In the genomic region with DNA sequence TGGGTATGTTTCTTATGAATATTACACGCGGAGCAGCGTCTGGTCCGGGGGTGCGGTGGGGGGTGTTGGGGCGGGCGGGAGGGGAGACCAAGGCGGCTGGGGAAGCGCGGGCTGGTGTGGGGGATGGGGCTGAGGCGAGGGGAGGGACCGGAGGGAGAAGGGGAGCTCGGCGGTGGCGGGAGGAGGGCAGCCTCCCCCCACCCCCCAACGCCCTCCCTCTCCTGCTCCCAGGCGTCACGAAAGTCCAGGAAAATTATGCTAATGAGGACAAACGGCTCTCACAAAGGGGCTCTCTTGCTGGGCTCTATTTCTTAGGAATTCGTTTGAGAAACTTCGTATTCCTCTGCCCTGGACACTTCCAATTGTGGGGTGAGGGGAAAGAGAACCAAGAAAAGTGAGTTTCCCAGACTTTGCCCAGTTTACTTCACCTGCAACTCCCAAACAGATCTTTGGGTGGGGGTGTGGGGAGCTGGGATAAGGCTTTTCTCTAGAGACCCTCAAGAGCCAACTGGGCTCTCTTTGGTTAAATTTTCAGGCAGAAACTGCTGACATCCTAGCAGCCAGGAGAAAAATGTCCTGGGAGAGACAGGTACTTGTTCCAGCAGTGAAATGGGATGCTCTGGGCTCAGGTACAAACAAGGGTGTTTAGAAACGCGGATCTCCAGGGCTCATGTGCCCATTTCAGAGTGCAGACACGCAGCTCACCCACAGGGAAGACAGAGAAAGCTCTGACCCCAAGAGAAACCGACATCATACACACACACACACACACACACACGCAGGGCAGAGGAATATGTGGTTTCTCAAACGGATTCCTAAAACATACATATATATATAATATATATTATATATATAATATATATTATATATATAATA, we compare ENCODE assay signal across 10 cellular contexts. TPM values are rescaled to one million over a fixed set of nuclear protein-coding genes. Genes with fewer than 3 reads are reported as not detected.
DNase-seq lines count a peak whose midpoint lies in the region; ATAC-seq and TF ChIP-seq lines count a peak whose summit lies in the region.
"Had no signal": no experiment of that assay in that cellular context is flagged by ENCODE, and none has a peak within 500 bp of the region (broad histone marks: within the 10 kb centered on the region; RNA-seq: fewer than 3 reads in every experiment).

No MANE protein-coding gene starts in this region.

- H3K9me3 Mint-ChIP-seq in mesothelial cell of epicardium, result no peaks in the 10 kb centered on the region

- intact Hi-C loops in heart left ventricle (cut with DNase I), result no loop called here
- intact Hi-C loops in Right ventricle myocardium inferior (cut with DNase I), result no loop called here

- peak overlapping the region; percentile 88 for H3K4me3 Mint-ChIP-seq in mesothelial cell of epicardium

- ATAC-seq in heart left ventricle, result no peak
- no peak for ATAC-seq in Right ventricle myocardium inferior
- ATAC-seq in GM21528 (IDR thresholded peaks at IDR 0.05; ENCODE audit: low FRiP score, unreplicated experiment), result no peak
- ATAC-seq in GM21360 (IDR thresholded peaks at IDR 0.05; ENCODE audit: unreplicated experiment), result no peak

- TF ChIP-seq CTCF in heart left ventricle (IDR thresholded peaks at IDR 0.05) (no peak), mesothelial cell of epicardium (IDR thresholded peaks at IDR 0.05; ENCODE audit: unreplicated experiment) (no peak)

- peaks cover 54 to 99% (median 87%) of the 10 kb centered on the region in 9 donors for H3K27me3 ChIP-seq in heart left ventricle

- 8 to 26% (median 16%) methylated on average over 16 to 27 of the region's 27 CpGs for WGBS in heart left ventricle, 4 donors
- WGBS in urinary bladder, result 21% methylated on average over 27 of the region's 27 CpGs

- no peaks in the 10 kb centered on the region for H3K27me3 Mint-ChIP-seq in mesothelial cell of epicardium (ENCODE audit: low read depth)

- TF ChIP-seq POLR2A in heart left ventricle (IDR thresholded peaks at IDR 0.05), result no peak

- no peak for DNase-seq in heart left ventricle
- DNase-seq in Right ventricle myocardium inferior (ENCODE audit: missing footprints), result no peak
- DNase-seq in cerebellar cortex (ENCODE audit: low spot score), result peak; percentile 59
- DNase-seq in mesothelial cell of epicardium (ENCODE audit: low spot score in 2 of 2, unreplicated experiment in 2 of 2), result peak; percentile 79 to 83
- no peak for DNase-seq in cerebellar nuclear complex (lab: John Stamatoyannopoulos, UW)
- DNase-seq: AML-193, NCI-H774 had no signal

- H3K9me3 ChIP-seq in heart left ventricle, result no peaks in the 10 kb centered on the region

- H3K27ac ChIP-seq in heart left ventricle (peak overlapping the region in 8 of 12 donors; percentile 52 to 93 (median 74)), urinary bladder (ENCODE audit: low read depth) (peak overlapping the region; percentile 39)

- H3K4me1 Mint-ChIP-seq in mesothelial cell of epicardium, result peaks cover 54% of the 10 kb centered on the region

- peak overlapping the region; percentile 100 for H3K27ac Mint-ChIP-seq in mesothelial cell of epicardium

- H3K36me3 ChIP-seq in heart left ventricle, result no peaks in the 10 kb centered on the region
- no peaks in the 10 kb centered on the region for H3K36me3 ChIP-seq in urinary bladder (ENCODE audit: insufficient read depth)

- H3K36me3 Mint-ChIP-seq in mesothelial cell of epicardium, result peaks cover 18% of the 10 kb centered on the region

- H3K4me1 ChIP-seq in heart left ventricle, result peaks cover 0 to 29% (median 4%) of the 10 kb centered on the region in 12 donors
- peaks cover 2% of the 10 kb centered on the region for H3K4me1 ChIP-seq in urinary bladder (ENCODE audit: insufficient read depth)

- peak overlapping the region in 11 of 12 donors; percentile 17 to 61 (median 42) for H3K4me3 ChIP-seq in heart left ventricle
- peak overlapping the region; percentile 61 for H3K4me3 ChIP-seq in urinary bladder (ENCODE audit: low read depth, low read length)

RNA-seq across cellular contexts. Expression of gene HOXA2, which starts 11.7 kb away (rescaled TPM):
- total RNA-seq in heart left ventricle (under 1 TPM in 2 of 9 donors, not detected in 7; 0.14 to 0.57 TPM), Right ventricle myocardium inferior (0.14 TPM), mesothelial cell of epicardium (30.3 to 33.9 TPM (median 30.8 TPM) in 3 replicates), urinary bladder (1.4 TPM)
- polyA plus RNA-seq in heart left ventricle (under 1 TPM in 1 of 2 donors, not detected in 1; 0.03 TPM), urinary bladder (1.3 TPM)

RNA-seq across cellular contexts. Expression of gene HOXA4, which starts 16.3 kb away (rescaled TPM):
- 1 to 10 TPM in 3 of 9 donors, under 1 TPM in 5, not detected in 1; 0.23 to 2.6 (median 0.88) TPM for total RNA-seq in heart left ventricle
- polyA plus RNA-seq in heart left ventricle, result under 1 TPM; 0.50 to 0.69 TPM
- 0.14 TPM for total RNA-seq in Right ventricle myocardium inferior
- total RNA-seq in mesothelial cell of epicardium, result 51.0 to 55.9 TPM (median 54.7 TPM) in 3 replicates
- 1.0 TPM for total RNA-seq in urinary bladder
- 6.0 TPM for polyA plus RNA-seq in urinary bladder

RNA-seq across cellular contexts. Expression of gene HOXA1, which starts 18.4 kb away (rescaled TPM):
- total RNA-seq in heart left ventricle (under 1 TPM in 3 of 9 donors, not detected in 6; 0.12 to 0.66 (median 0.59) TPM), Right ventricle myocardium inferior (not detected), mesothelial cell of epicardium (13.7 to 14.6 TPM (median 14.0 TPM) in 3 replicates), urinary bladder (2.0 TPM)
- polyA plus RNA-seq in heart left ventricle (under 1 TPM in 1 of 2 donors, not detected in 1; 0.07 TPM), urinary bladder (1.6 TPM)

RNA-seq across cellular contexts. Expression of gene HOXA5, which starts 29.3 kb away (rescaled TPM):
- total RNA-seq in heart left ventricle, result 1 to 10 TPM in 1 of 9 donors, under 1 TPM in 2, not detected in 6; 0.28 to 2.8 (median 0.44) TPM
- polyA plus RNA-seq in heart left ventricle, result under 1 TPM in 1 of 2 donors, not detected in 1; 0.07 TPM
- not detected for total RNA-seq in Right ventricle myocardium inferior
- 128 to 133 TPM (median 133 TPM) in 3 replicates for total RNA-seq in mesothelial cell of epicardium
- 12.5 TPM for total RNA-seq in urinary bladder
- polyA plus RNA-seq in urinary bladder, result 9.9 TPM

RNA-seq across cellular contexts. Expression of gene HOXA6, which starts 33.3 kb away (rescaled TPM):
- total RNA-seq in heart left ventricle, result not detected
- not detected for polyA plus RNA-seq in heart left ventricle
- total RNA-seq in Right ventricle myocardium inferior, result not detected
- total RNA-seq in mesothelial cell of epicardium, result 43.7 to 45.6 TPM (median 44.4 TPM) in 3 replicates
- 8.4 TPM for total RNA-seq in urinary bladder
- polyA plus RNA-seq in urinary bladder, result 4.4 TPM

Comparison
In these comparisons a context has a peak if more than half of its experiments do, and no peak if none do; other contexts are left out.
1. DNase-seq: peak in cerebellar cortex (single experiment) and mesothelial cell of epicardium (2 of 2); none in heart left ventricle (0 of 5), Right ventricle myocardium inferior (single experiment) and cerebellar nuclear complex (0 of 2).
2. RNA of gene HOXA2, which starts 11.7 kb away (total RNA-seq): 30.3 to 33.9 TPM in mesothelial cell of epicardium; 1.4 TPM in urinary bladder (single experiment), 0.14 TPM in Right ventricle myocardium inferior (single experiment) and 0.14 to 0.57 TPM in heart left ventricle; every median in the first group is over 10 times any median in the second.
3. RNA of gene HOXA4, which starts 16.3 kb away (total RNA-seq): 51.0 to 55.9 TPM in mesothelial cell of epicardium; 1.0 TPM in urinary bladder (single experiment), 0.23 to 2.6 TPM in heart left ventricle and 0.14 TPM in Right ventricle myocardium inferior (single experiment); every median in the first group is over 10 times any median in the second.